In genomic region chr17:29929544-29930398, GRCh38 we compare ENCODE assay signal across 8 cellular contexts. TPM values are rescaled to one million over a fixed set of nuclear protein-coding genes. Genes with fewer than 3 reads are reported as not detected.
DNase-seq lines count a peak whose midpoint lies in the region; ATAC-seq, FAIRE-seq and TF ChIP-seq lines count a peak whose summit lies in the region.

A gene with protein sequence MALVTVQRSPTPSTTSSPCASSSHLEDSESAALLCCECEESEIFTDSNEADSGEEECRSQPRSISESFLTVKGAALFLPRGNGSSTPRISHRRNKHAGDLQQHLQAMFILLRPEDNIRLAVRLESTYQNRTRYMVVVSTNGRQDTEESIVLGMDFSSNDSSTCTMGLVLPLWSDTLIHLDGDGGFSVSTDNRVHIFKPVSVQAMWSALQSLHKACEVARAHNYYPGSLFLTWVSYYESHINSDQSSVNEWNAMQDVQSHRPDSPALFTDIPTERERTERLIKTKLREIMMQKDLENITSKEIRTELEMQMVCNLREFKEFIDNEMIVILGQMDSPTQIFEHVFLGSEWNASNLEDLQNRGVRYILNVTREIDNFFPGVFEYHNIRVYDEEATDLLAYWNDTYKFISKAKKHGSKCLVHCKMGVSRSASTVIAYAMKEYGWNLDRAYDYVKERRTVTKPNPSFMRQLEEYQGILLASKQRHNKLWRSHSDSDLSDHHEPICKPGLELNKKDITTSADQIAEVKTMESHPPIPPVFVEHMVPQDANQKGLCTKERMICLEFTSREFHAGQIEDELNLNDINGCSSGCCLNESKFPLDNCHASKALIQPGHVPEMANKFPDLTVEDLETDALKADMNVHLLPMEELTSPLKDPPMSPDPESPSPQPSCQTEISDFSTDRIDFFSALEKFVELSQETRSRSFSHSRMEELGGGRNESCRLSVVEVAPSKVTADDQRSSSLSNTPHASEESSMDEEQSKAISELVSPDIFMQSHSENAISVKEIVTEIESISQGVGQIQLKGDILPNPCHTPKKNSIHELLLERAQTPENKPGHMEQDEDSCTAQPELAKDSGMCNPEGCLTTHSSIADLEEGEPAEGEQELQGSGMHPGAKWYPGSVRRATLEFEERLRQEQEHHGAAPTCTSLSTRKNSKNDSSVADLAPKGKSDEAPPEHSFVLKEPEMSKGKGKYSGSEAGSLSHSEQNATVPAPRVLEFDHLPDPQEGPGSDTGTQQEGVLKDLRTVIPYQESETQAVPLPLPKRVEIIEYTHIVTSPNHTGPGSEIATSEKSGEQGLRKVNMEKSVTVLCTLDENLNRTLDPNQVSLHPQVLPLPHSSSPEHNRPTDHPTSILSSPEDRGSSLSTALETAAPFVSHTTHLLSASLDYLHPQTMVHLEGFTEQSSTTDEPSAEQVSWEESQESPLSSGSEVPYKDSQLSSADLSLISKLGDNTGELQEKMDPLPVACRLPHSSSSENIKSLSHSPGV (N-terminal part only) (minus strand): TSS chr17:29930228. CDS start chr17:29930000, 228 bp downstream.

- peaks cover 31% of the 10 kb centered on the region for H3K4me1 ChIP-seq in A549
- H3K4me1 ChIP-seq in mammary epithelial cell (ENCODE audit: insufficient read depth, low read length) = peaks cover 17% of the 10 kb centered on the region

- H3K27ac ChIP-seq in A549 (peak within 1 kb of the TSS; percentile 91 to 95), mammary epithelial cell (ENCODE audit: insufficient read depth, low read depth, low read length) (peak within 1 kb of the TSS; percentile 67)

- in situ Hi-C loops in mammary epithelial cell (cut with MboI; ENCODE audit: low sequenced_read_pairs in 2 of 2) = loop anchor here (5.0 to 25.0 kb wide), 3 partner anchors 85 to 292 kb away; no protein-coding TSS in a partner anchor

- H4K20me1 ChIP-seq in mammary epithelial cell (ENCODE audit: insufficient read depth, low read length) = no peaks in the 10 kb centered on the region

- peak within 1 kb of the TSS; percentile 78 for H3K4me3 ChIP-seq in A549
- peak within 1 kb of the TSS; percentile 62 to 99 (median 82) for H3K4me3 ChIP-seq in mammary epithelial cell (replicated peaks in 1 of 3; ENCODE audit: insufficient read depth in 1 of 3, low read depth in 2 of 3, low read length in 3 of 3)

- peaks cover 2% of the 10 kb centered on the region for H3K36me3 ChIP-seq in mammary epithelial cell (ENCODE audit: insufficient read depth, low read length)

- H3K9me3 ChIP-seq in A549 = no peaks in the 10 kb centered on the region
- H3K9me3 ChIP-seq in mammary epithelial cell (replicated peaks; ENCODE audit: insufficient read depth, low read length) = no peaks in the 10 kb centered on the region

- intact Hi-C loops in mammary epithelial cell (cut with micrococcal nuclease) = loop anchor here (2.0 kb wide), 1 partner anchor 349 kb away; no protein-coding TSS in a partner anchor

- BruUV-seq in mammary epithelial cell (replicated peaks; lab: Mats Ljungman, UMichigan) = no TSS peak

- TF ChIP-seq EP300 in A549 (IDR thresholded peaks at IDR 0.05) = no peak

- no peaks in the 10 kb centered on the region for H3K27me3 Mint-ChIP-seq in WTC11 (ENCODE audit: low read depth)

- CTCF ChIA-PET in A549 (lab: Yijun Ruan, JAX) (interaction anchor here (0.7 to 10.3 kb wide), 32 partner anchors 9 to 637 kb away, joined by 3 to 536 read pairs (median 22); partner anchors contain the start of genes CORO6 and EFCAB5), WTC11 (lab: Charles Lee) (interaction anchor here (0.7 to 5.0 kb wide), 28 partner anchors 8 to 407 kb away, joined by 3 to 112 read pairs (median 6); partner anchors contain the start of genes ANKRD13B and EFCAB5), mammary epithelial cell (lab: Charles Lee; ENCODE audit: low non-redundant PET) (interaction anchor here (1.0 to 2.5 kb wide), 3 partner anchors 10 to 290 kb away, joined by 3 to 42 read pairs (median 24); no protein-coding TSS in a partner anchor)

- TF ChIP-seq POLR2A in A549 (IDR thresholded peaks at IDR 0.05; ENCODE audit: low read length) = peak; percentile 56

- H3K4me1 Mint-ChIP-seq in WTC11 = peaks cover 12% of the 10 kb centered on the region

- H3K4me2 ChIP-seq in A549 = peak within 1 kb of the TSS; percentile 89
- peak within 1 kb of the TSS; percentile 93 for H3K4me2 ChIP-seq in mammary epithelial cell (ENCODE audit: insufficient read depth, low read depth, low read length)

- DNase-seq in A549 (ENCODE audit: low read depth in 1 of 2, low spot score in 1 of 2) (peak; percentile 73 to 95), NCI-H226 (peak; percentile 88), WTC11 (ENCODE audit: low spot score) (peak; percentile 91), mammary epithelial cell (peak; percentile 83), inferior parietal cortex (ENCODE audit: extremely low spot score) (peak; percentile 92)
- DNase-seq in stimulated activated CD4-positive, alpha-beta T cell treated with anti-CD3 and anti-CD28 coated beads, Interleukin-12 subunit alpha, Interleukin-12 subunit beta, amount 100 ng/mL, for 24 hours (ENCODE audit: low read depth in 2 of 2) = peak; percentile 81 to 82

- WGBS in A549 (ENCODE audit: missing lambda C conversion rate) = 1% methylated on average over 41 of the region's 71 CpGs
- WGBS in mammary epithelial cell (ENCODE audit: low coverage, missing lambda C conversion rate) = 2% methylated on average over 22 of the region's 71 CpGs

- H3K4me3 Mint-ChIP-seq in WTC11 = no peak within 1 kb of the TSS

- dilution Hi-C loops in mammary epithelial cell (cut with HindIII; ENCODE audit: low sequenced_read_pairs) = loop anchor here (5.0 kb wide), 3 partner anchors 48 to 367 kb away; no protein-coding TSS in a partner anchor

- no peaks in the 10 kb centered on the region for H3K9me3 Mint-ChIP-seq in WTC11

- ATAC-seq in A549 (peak; percentile 83 to 90), GM18867 (IDR thresholded peaks at IDR 0.05; ENCODE audit: unreplicated experiment) (peak; percentile 67), HG03135 (IDR thresholded peaks at IDR 0.05; ENCODE audit: unreplicated experiment) (peak; percentile 50), WTC11 (peak; percentile 73)

- TF ChIP-seq CTCF in A549 (IDR thresholded peaks at IDR 0.05) (no peak), WTC11 (IDR thresholded peaks at IDR 0.05) (no peak), mammary epithelial cell (conservative IDR thresholded peaks at IDR 0.05 in 1 of 2, IDR thresholded peaks at IDR 0.05 in 1 of 2; ENCODE audit: extremely low read depth in 1 of 2, insufficient read depth in 1 of 2, low read depth in 1 of 2, low read length in 2 of 2) (no peak)

- no peaks in the 10 kb centered on the region for H3K36me3 Mint-ChIP-seq in WTC11

- H3K9ac ChIP-seq in mammary epithelial cell (ENCODE audit: insufficient read depth, low read length) = peak within 1 kb of the TSS; percentile 79

- H3K79me2 ChIP-seq in mammary epithelial cell (ENCODE audit: insufficient read depth, low read length) = peaks cover 51% of the 10 kb centered on the region

- no peaks in the 10 kb centered on the region for H3K27me3 ChIP-seq in mammary epithelial cell (ENCODE audit: insufficient read depth, low read length)

- POLR2A ChIA-PET in A549 (lab: Yijun Ruan, JAX) (interaction anchor here (0.6 to 2.7 kb wide), 9 partner anchors 76 to 363 kb away, joined by 3 to 39 read pairs (median 4); partner anchors contain the start of gene ABHD15), WTC11 (lab: Charles Lee) (interaction anchor here (0.5 to 1.0 kb wide), 4 partner anchors 10 to 311 kb away, joined by 3 to 4 read pairs (median 3); no protein-coding TSS in a partner anchor)

- peak in 1 of 2 experiments; percentile 18; a peak in 1 of 5 replicates for TF ChIP-seq RAD21 in A549 (conservative IDR thresholded peaks at IDR 0.05 in 1 of 2, IDR thresholded peaks at IDR 0.05 in 1 of 2)

- H3K27ac Mint-ChIP-seq in WTC11 = peak within 1 kb of the TSS; percentile 88

- no peak for FAIRE-seq in A549 (lab: Jason Lieb, UNC)

- H2AFZ ChIP-seq in mammary epithelial cell (ENCODE audit: low read depth, low read length) = peak within 1 kb of the TSS; percentile 87

TF ChIP-seq in A549, 52 proteins besides CTCF, POLR2A, EP300 and RAD21 (continues in another document):
- no peak for TF ChIP-seq RCOR1 (IDR thresholded peaks at IDR 0.05; ENCODE audit: low read depth, low read length)
- TF ChIP-seq CHD2 (IDR thresholded peaks at IDR 0.05; ENCODE audit: low read length, partially characterized antibody) = no peak
- TF ChIP-seq JUN (IDR thresholded peaks at IDR 0.05) = peak in 1 of 2 experiments; percentile 77; a peak in 3 of 5 replicates
- TF ChIP-seq, protein P1, sequence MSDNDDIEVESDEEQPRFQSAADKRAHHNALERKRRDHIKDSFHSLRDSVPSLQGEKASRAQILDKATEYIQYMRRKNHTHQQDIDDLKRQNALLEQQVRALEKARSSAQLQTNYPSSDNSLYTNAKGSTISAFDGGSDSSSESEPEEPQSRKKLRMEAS (IDR thresholded peaks at IDR 0.05) = peak; percentile 89
- no peak for TF ChIP-seq NPAS2 (CRISPR knock-in tag; IDR thresholded peaks at IDR 0.05; ENCODE audit: borderline replicate concordance)
- 0 out of 2 replicates have a peak, but pooled peaks have one; percentile 69 for TF ChIP-seq TFCP2L1 (CRISPR knock-in tag; IDR thresholded peaks at IDR 0.05)
- no peak for TF ChIP-seq HDAC2 (IDR thresholded peaks at IDR 0.05)

TF ChIP-seq in WTC11, 78 proteins besides CTCF, POLR2A, EP300 and RAD21 (continues in another document):
- TF ChIP-seq ZBTB21 (CRISPR knock-in tag; IDR thresholded peaks at IDR 0.05; ENCODE audit: borderline replicate concordance) = no peak
- 0 out of 2 replicates have a peak, but pooled peaks have one; percentile 50 for TF ChIP-seq NFE2L1 (CRISPR knock-in tag; IDR thresholded peaks at IDR 0.05)
- TF ChIP-seq TEAD4 (CRISPR knock-in tag; IDR thresholded peaks at IDR 0.05) = no peak
- no peak; the same call in 1 of the 2 replicates for TF ChIP-seq CREM (CRISPR knock-in tag; IDR thresholded peaks at IDR 0.05)
- TF ChIP-seq SMAD4 (CRISPR knock-in tag; IDR thresholded peaks at IDR 0.05) = no peak
- TF ChIP-seq MYBL2 (CRISPR knock-in tag; IDR thresholded peaks at IDR 0.05) = 0 out of 2 replicates have a peak, but pooled peaks have one; percentile 40
- TF ChIP-seq NR2C2 (CRISPR knock-in tag; IDR thresholded peaks at IDR 0.05) = no peak

RNA-seq across cellular contexts. Expression of the gene that starts here (rescaled TPM):
- polyA plus RNA-seq in A549 (2011; rRNA removed) (24.5 and 24.8 TPM in 2 replicates), A549 (2017; fragmentation: RNase III; extraction: RNeasy Plus Mini Kit Qiagen cat#74134 plus additional on column Dnase treatment) (20.1 to 23.1 TPM (median 20.7 TPM) in 3 replicates), mammary epithelial cell (14.3 TPM)
- polyA plus RNA-seq in A549 (2012; cell fraction: cytosol; rRNA removed) = 18.0 and 21.0 TPM in 2 replicates
- 9.9 and 13.7 TPM in 2 replicates for polyA plus RNA-seq in A549 (2012; cell fraction: nucleus; rRNA removed)
- 35.6 and 37.2 TPM in 2 replicates for polyA minus RNA-seq in A549 (2011; rRNA and poly(A)+ RNA removed)
- total RNA-seq in WTC11 (2021) (13.6 to 16.7 TPM (median 14.3 TPM) in 3 replicates), mammary epithelial cell (10 to 100 TPM; 14.7 to 30.1 TPM)
- 47.9 TPM for polyA minus RNA-seq in mammary epithelial cell

Comparison
In these comparisons a context has a peak if more than half of its experiments do, and no peak if none do; other contexts are left out.
1. Peak in every context shown above with its lines: DNase-seq, ATAC-seq, H3K4me3 ChIP-seq and H3K27ac ChIP-seq.